In genomic region chr17:12928736-12929135, GRCh38 we compare ENCODE assay signal across 1 cellular context.
TF ChIP-seq lines count a peak whose summit lies in the region.

No MANE protein-coding gene starts in this region.

TF ChIP-seq in GM23338, 12 proteins besides CTCF, POLR2A, EP300 and RAD21 (continued from another document):
- TF ChIP-seq POLR2AphosphoS5 (IDR thresholded peaks at IDR 0.05; ENCODE audit: low read depth) (no peak), REST (IDR thresholded peaks at IDR 0.05; ENCODE audit: unreplicated experiment) (no peak), EZH2 (IDR thresholded peaks at IDR 0.05; ENCODE audit: low read depth, unreplicated experiment) (no peak)
TF ChIP-seq in GM23338: peak in this region for 0.
